ENCODE assay signal across 1 cellular context in genomic region chr16:27756206-27756970, GRCh38.
TF ChIP-seq lines count a peak whose summit lies in the region.

No MANE protein-coding gene starts in this region.

TF ChIP-seq in K562, 482 proteins besides CTCF, POLR2A, EP300 and RAD21 (continued from another document and continues in another):
- TF ChIP-seq HBP1 (CRISPR knock-in tag; IDR thresholded peaks at IDR 0.05) (no peak), REST (CRISPR knock-in tag; IDR thresholded peaks at IDR 0.05; ENCODE audit: low read depth) (no peak), U2AF2 (optimal IDR thresholded peaks at IDR 0.05; ENCODE audit: low read depth, low read length) (no peak), ZBTB9 (CRISPR knock-in tag; IDR thresholded peaks at IDR 0.05) (no peak), THRAP3 (IDR thresholded peaks at IDR 0.05; ENCODE audit: borderline replicate concordance) (no peak), TAF7 (tag; IDR thresholded peaks at IDR 0.05) (no peak), MITF (IDR thresholded peaks at IDR 0.05) (no peak), EGR1 (conservative IDR thresholded peaks at IDR 0.05) (no peak), DMBX1 (CRISPR knock-in tag; IDR thresholded peaks at IDR 0.05; ENCODE audit: borderline replicate concordance) (peak; percentile 21; the same call in 1 of the 2 replicates), NCOR1 (IDR thresholded peaks at IDR 0.05) (peak; percentile 72), BDP1 (IDR thresholded peaks at IDR 0.05; ENCODE audit: insufficient read depth, insufficient read length) (no peak), CEBPB (tag; IDR thresholded peaks at IDR 0.05) (peak; percentile 87), ZNF518B (CRISPR knock-in tag; IDR thresholded peaks at IDR 0.05) (no peak), HNRNPLL (IDR thresholded peaks at IDR 0.05; ENCODE audit: low read depth, low read length, poor library complexity, severe bottlenecking) (no peak), PHF21A (IDR thresholded peaks at IDR 0.05; ENCODE audit: borderline replicate concordance, low read depth) (no peak), ZNF561 (CRISPR knock-in tag; conservative IDR thresholded peaks at IDR 0.05) (no peak), RHOXF2B (CRISPR knock-in tag; conservative IDR thresholded peaks at IDR 0.05) (no peak), GABPA (tag; conservative IDR thresholded peaks at IDR 0.05; ENCODE audit: low read depth) (no peak), KDM5B (IDR thresholded peaks at IDR 0.05; ENCODE audit: insufficient replicate concordance, low read depth, low read length) (no peak), ZNF133 (CRISPR knock-in tag; IDR thresholded peaks at IDR 0.05) (no peak), ZNF316 (IDR thresholded peaks at IDR 0.05) (peak; percentile 77), ZNF436 (CRISPR knock-in tag; IDR thresholded peaks at IDR 0.05) (no peak), ZFX (CRISPR knock-in tag; IDR thresholded peaks at IDR 0.05) (no peak), SLC30A9 (CRISPR knock-in tag; IDR thresholded peaks at IDR 0.05) (no peak), SRSF7 (optimal IDR thresholded peaks at IDR 0.05; ENCODE audit: low read depth, low read length) (no peak), SMARCE1 (IDR thresholded peaks at IDR 0.05) (peak; percentile 47; the same call in 1 of the 2 replicates), ZNF311 (CRISPR knock-in tag; IDR thresholded peaks at IDR 0.05) (no peak), ARID2 (IDR thresholded peaks at IDR 0.05) (no peak), HDAC6 (IDR thresholded peaks at IDR 0.05; ENCODE audit: low read depth, low read length) (no peak), TSC22D4 (tag; IDR thresholded peaks at IDR 0.05) (no peak), NR2C1 (IDR thresholded peaks at IDR 0.05) (0 out of 2 replicates have a peak, but pooled peaks have one; percentile 31), NR2C1 (tag; IDR thresholded peaks at IDR 0.05) (no peak), XRCC5 (IDR thresholded peaks at IDR 0.05; ENCODE audit: low read depth, low read length) (no peak), MAZ (CRISPR knock-in tag; conservative IDR thresholded peaks at IDR 0.05 in 1 of 2, IDR thresholded peaks at IDR 0.05 in 1 of 2) (no peak), GABPB2 (CRISPR knock-in tag; conservative IDR thresholded peaks at IDR 0.05) (no peak), ZBTB17 (CRISPR knock-in tag; IDR thresholded peaks at IDR 0.05) (no peak), OTX1 (CRISPR knock-in tag; IDR thresholded peaks at IDR 0.05) (no peak), KDM2B (CRISPR knock-in tag; IDR thresholded peaks at IDR 0.05) (no peak), SNIP1 (IDR thresholded peaks at IDR 0.05; ENCODE audit: low read depth) (no peak), RBM39 (optimal IDR thresholded peaks at IDR 0.05; ENCODE audit: low read depth, low read length) (no peak), HIVEP1 (CRISPR knock-in tag; IDR thresholded peaks at IDR 0.05) (no peak), SRSF3 (IDR thresholded peaks at IDR 0.05; ENCODE audit: insufficient read depth, low read length) (no peak), RUNX1 (IDR thresholded peaks at IDR 0.05; ENCODE audit: low read depth) (no peak), ESRRB (CRISPR knock-in tag; IDR thresholded peaks at IDR 0.05; ENCODE audit: borderline replicate concordance) (no peak), KHSRP (IDR thresholded peaks at IDR 0.05) (no peak), MYNN (IDR thresholded peaks at IDR 0.05) (no peak), MYNN (CRISPR knock-in tag; IDR thresholded peaks at IDR 0.05) (no peak), IFI16 (CRISPR knock-in tag; IDR thresholded peaks at IDR 0.05) (no peak), TEAD4 (IDR thresholded peaks at IDR 0.05; ENCODE audit: low read length) (peak; percentile 80), TEAD4 (CRISPR knock-in tag; IDR thresholded peaks at IDR 0.05; ENCODE audit: borderline replicate concordance) (no peak), MBD1 (CRISPR knock-in tag; IDR thresholded peaks at IDR 0.05) (no peak), NRF1 (conservative IDR thresholded peaks at IDR 0.05 in 1 of 2, IDR thresholded peaks at IDR 0.05 in 1 of 2) (no peak), SAP30 (IDR thresholded peaks at IDR 0.05; ENCODE audit: borderline replicate concordance, insufficient read depth, low read depth, low read length, poor library complexity, severe bottlenecking) (no peak), ZKSCAN8 (CRISPR knock-in tag; IDR thresholded peaks at IDR 0.05) (no peak), TRIM24 (IDR thresholded peaks at IDR 0.05) (peak; percentile 62 to 71), FOXK2 (conservative IDR thresholded peaks at IDR 0.05 in 1 of 2, IDR thresholded peaks at IDR 0.05 in 1 of 2; ENCODE audit: low read depth in 2 of 2) (no peak)
- TF ChIP-seq, protein P1, sequence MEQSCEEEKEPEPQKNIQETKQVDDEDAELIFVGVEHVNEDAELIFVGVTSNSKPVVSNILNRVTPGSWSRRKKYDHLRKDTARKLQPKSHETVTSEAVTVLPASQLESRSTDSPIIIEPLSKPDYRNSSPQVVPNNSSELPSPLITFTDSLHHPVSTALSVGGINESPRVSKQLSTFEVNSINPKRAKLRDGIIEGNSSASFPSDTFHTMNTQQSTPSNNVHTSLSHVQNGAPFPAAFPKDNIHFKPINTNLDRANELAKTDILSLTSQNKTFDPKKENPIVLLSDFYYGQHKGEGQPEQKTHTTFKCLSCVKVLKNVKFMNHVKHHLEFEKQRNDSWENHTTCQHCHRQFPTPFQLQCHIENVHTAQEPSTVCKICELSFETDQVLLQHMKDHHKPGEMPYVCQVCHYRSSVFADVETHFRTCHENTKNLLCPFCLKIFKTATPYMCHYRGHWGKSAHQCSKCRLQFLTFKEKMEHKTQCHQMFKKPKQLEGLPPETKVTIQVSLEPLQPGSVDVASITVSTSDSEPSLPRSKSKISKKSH (CRISPR knock-in tag; IDR thresholded peaks at IDR 0.05): no peak
- TF ChIP-seq, protein P2, sequence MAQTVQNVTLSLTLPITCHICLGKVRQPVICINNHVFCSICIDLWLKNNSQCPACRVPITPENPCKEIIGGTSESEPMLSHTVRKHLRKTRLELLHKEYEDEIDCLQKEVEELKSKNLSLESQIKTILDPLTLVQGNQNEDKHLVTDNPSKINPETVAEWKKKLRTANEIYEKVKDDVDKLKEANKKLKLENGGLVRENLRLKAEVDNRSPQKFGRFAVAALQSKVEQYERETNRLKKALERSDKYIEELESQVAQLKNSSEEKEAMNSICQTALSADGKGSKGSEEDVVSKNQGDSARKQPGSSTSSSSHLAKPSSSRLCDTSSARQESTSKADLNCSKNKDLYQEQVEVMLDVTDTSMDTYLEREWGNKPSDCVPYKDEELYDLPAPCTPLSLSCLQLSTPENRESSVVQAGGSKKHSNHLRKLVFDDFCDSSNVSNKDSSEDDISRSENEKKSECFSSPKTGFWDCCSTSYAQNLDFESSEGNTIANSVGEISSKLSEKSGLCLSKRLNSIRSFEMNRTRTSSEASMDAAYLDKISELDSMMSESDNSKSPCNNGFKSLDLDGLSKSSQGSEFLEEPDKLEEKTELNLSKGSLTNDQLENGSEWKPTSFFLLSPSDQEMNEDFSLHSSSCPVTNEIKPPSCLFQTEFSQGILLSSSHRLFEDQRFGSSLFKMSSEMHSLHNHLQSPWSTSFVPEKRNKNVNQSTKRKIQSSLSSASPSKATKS (CRISPR knock-in tag; IDR thresholded peaks at IDR 0.05): no peak
- TF ChIP-seq, protein P3, sequence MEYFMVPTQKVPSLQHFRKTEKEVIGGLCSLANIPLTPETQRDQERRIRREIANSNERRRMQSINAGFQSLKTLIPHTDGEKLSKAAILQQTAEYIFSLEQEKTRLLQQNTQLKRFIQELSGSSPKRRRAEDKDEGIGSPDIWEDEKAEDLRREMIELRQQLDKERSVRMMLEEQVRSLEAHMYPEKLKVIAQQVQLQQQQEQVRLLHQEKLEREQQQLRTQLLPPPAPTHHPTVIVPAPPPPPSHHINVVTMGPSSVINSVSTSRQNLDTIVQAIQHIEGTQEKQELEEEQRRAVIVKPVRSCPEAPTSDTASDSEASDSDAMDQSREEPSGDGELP (CRISPR knock-in tag; IDR thresholded peaks at IDR 0.05; ENCODE audit: borderline replicate concordance): peak; percentile 33; the same call in 1 of the 2 replicates
